ENCODE assay signal across 27 cellular contexts in the genomic region with DNA sequence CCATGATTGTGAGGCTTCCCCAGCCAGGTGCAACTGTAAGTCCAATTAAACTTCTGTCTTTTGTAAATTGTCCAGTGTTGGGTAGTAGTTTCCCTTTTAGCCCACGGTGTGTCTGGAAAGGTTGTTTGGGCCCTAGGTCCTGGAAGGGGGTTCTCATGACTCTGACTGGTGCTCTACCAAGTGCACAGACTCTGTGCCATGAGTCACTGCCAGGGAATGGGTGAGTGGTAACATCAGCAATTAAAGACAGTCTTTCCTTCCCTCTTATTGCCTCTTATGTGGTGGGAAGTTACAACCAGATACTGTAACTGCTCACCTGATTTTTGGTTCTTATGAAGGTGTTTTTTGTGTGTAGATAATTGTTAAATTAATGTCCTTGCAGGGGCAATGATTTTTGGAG.
"Had no signal": no experiment of that assay in that cellular context is flagged by ENCODE, and none has a peak within 500 bp of the region (broad histone marks: within the 10 kb centered on the region; RNA-seq: fewer than 3 reads in every experiment).

No MANE protein-coding gene starts in this region.

- H3K36me3 Mint-ChIP-seq: neural progenitor cell; stimulated activated effector memory CD8-positive, alpha-beta T cell treated with anti-CD3 and anti-CD28 coated beads, Interleukin-12 subunit alpha, Interleukin-12 subunit beta, amount 100 ng/mL, for 72 hours; type B pancreatic cell had no signal

- FAIRE-seq: colon, keratinocyte, pancreas had no signal

- H3K27me3 ChIP-seq: esophagus squamous epithelium, neural progenitor cell, pancreas, suprapubic skin, thyroid gland, uterus had no signal

- H3K27ac Mint-ChIP-seq: dendritic cell treated with granulocyte-macrophage colony-stimulating factor and Interleukin-4, amounts not matched to agents 40 ng/mL and 50 ng/mL, for 4 days; effector memory CD8-positive, alpha-beta T cell; natural killer cell treated with Interleukin-12 subunit alpha and Interleukin-12 subunit beta and Interleukin-15 and Interleukin-18, amount 100 ng/mL, for 72 hours; neural progenitor cell; progenitor cell of endocrine pancreas; stimulated activated effector memory CD8-positive, alpha-beta T cell treated with anti-CD3 and anti-CD28 coated beads, Interleukin-12 subunit alpha, Interleukin-12 subunit beta, amount 100 ng/mL, for 72 hours; type B pancreatic cell had no signal

- H3K27ac ChIP-seq: esophagus squamous epithelium, left ventricle myocardium inferior, lower lobe of right lung, neural progenitor cell, pancreas, suprapubic skin, thyroid gland, uterus had no signal

- H3K4me3 Mint-ChIP-seq: dendritic cell treated with granulocyte-macrophage colony-stimulating factor and Interleukin-4, amounts not matched to agents 40 ng/mL and 50 ng/mL, for 4 days; effector memory CD8-positive, alpha-beta T cell; natural killer cell treated with Interleukin-12 subunit alpha and Interleukin-12 subunit beta and Interleukin-15 and Interleukin-18, amount 100 ng/mL, for 72 hours; neural progenitor cell; stimulated activated effector memory CD8-positive, alpha-beta T cell treated with anti-CD3 and anti-CD28 coated beads, Interleukin-12 subunit alpha, Interleukin-12 subunit beta, amount 100 ng/mL, for 72 hours; type B pancreatic cell had no signal

- H3K9me3 ChIP-seq: lower lobe of right lung, pancreas, suprapubic skin, thyroid gland, uterus had no signal

- H3K27me3 Mint-ChIP-seq: dendritic cell treated with granulocyte-macrophage colony-stimulating factor and Interleukin-4, amounts not matched to agents 40 ng/mL and 50 ng/mL, for 4 days; effector memory CD8-positive, alpha-beta T cell; natural killer cell treated with Interleukin-12 subunit alpha and Interleukin-12 subunit beta and Interleukin-15 and Interleukin-18, amount 100 ng/mL, for 72 hours; progenitor cell of endocrine pancreas; type B pancreatic cell had no signal

- H3K36me3 ChIP-seq: esophagus squamous epithelium, left ventricle myocardium inferior, lower lobe of right lung, neural progenitor cell, pancreas, suprapubic skin, thyroid gland, uterus had no signal

- H3K4me1 Mint-ChIP-seq: neural progenitor cell; stimulated activated effector memory CD8-positive, alpha-beta T cell treated with anti-CD3 and anti-CD28 coated beads, Interleukin-12 subunit alpha, Interleukin-12 subunit beta, amount 100 ng/mL, for 72 hours had no signal

- H3K4me1 ChIP-seq: esophagus squamous epithelium, left ventricle myocardium inferior, lower lobe of right lung, neural progenitor cell, pancreas, suprapubic skin, thyroid gland, uterus had no signal

- H3K9me3 Mint-ChIP-seq: neural progenitor cell had no signal

- H3K4me3 ChIP-seq: esophagus squamous epithelium, left ventricle myocardium inferior, lower lobe of right lung, neural progenitor cell, pancreas, suprapubic skin, thyroid gland, uterus had no signal

- ATAC-seq: effector memory CD8-positive, alpha-beta T cell; left cardiac atrium; lower lobe of right lung; natural killer cell treated with Interleukin-12 subunit alpha and Interleukin-12 subunit beta and Interleukin-15 and Interleukin-18, amount 100 ng/mL, for 72 hours; pancreas; right cardiac atrium; stimulated activated effector memory CD8-positive, alpha-beta T cell treated with anti-CD3 and anti-CD28 coated beads, Interleukin-12 subunit alpha, Interleukin-12 subunit beta, amount 100 ng/mL, for 72 hours; stimulated activated naive CD8-positive, alpha-beta T cell treated with anti-CD3 and anti-CD28 coated beads, Interleukin-15, Interleukin-2, amounts not matched to agents 100 U/mL and 50 U/mL, for 24 hours had no signal

- DNase-seq: effector memory CD8-positive, alpha-beta T cell; esophagus squamous epithelium; foreskin melanocyte; head of caudate nucleus; hypothalamus; left cardiac atrium; left ventricle myocardium inferior; lower lobe of right lung; mesenchymal stem cell; midbrain; nucleus accumbens; pancreas; right cardiac atrium; stimulated activated CD4-positive, alpha-beta T cell treated with anti-CD3 and anti-CD28 coated beads, Interleukin-4, amount 100 ng/mL, for 1 hour; stimulated activated CD8-positive, alpha-beta memory T cell treated with anti-CD3 and anti-CD28 coated beads, Interleukin-4, amount 100 ng/mL, for 48 hours; stimulated activated naive CD8-positive, alpha-beta T cell treated with anti-CD3 and anti-CD28 coated beads, Interleukin-15, Interleukin-2, amounts not matched to agents 100 U/mL and 50 U/mL, for 24 hours; thyroid gland; uterus had no signal
